ENCODE assay signal across 8 cellular contexts in the genomic region with DNA sequence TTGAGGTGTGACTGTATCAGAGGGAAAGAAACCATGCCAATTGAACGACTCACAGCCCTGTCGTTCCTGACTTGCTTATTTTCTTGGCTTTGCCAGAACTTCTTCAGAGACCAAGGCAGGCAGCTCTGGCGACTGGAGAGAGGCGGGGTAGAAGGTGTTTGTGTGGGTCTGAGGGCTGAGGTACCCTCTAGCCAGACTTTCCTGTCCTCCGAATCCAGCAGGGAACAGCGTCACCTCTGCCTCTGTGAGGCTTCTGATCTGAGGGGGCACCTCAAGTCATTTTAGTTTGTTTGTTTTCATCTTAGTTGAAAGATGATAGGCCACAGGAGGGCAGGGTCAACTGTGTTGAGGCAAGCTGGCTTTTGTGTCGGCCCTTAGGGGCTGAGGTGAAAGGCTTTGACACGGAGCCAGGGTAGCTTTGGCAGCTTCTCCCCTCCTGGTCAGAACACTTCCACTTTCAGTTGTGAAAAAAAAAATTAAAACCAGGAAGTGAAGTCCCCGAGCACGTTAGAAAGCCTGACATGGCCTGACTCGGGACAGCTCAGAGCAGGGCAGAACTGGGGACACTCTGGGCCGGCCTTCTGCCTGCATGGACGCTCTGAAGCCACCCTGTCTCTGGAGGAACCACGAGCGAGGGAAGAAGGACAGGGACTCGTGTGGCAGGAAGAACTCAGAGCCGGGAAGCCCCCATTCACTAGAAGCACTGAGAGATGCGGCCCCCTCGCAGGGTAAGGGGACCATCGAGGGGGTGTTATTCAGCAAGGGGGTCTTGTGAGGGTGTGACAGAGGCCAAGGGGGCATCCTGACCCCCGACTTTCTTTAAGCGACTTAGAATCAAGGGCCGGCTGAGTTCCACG. TPM values are rescaled to one million over a fixed set of nuclear protein-coding genes. Genes with fewer than 3 reads are reported as not detected.
DNase-seq lines count a peak whose midpoint lies in the region; ATAC-seq and TF ChIP-seq lines count a peak whose summit lies in the region.

No MANE protein-coding gene starts in this region.

- no peaks in the 10 kb centered on the region for H3K27me3 Mint-ChIP-seq in activated CD4-positive, alpha-beta T cell treated with anti-CD3 and anti-CD28 coated beads, Interleukin-2, amount 10 ng/mL, durations not matched to agents 7 days and 5 days
- H3K27me3 Mint-ChIP-seq in neural progenitor cell (ENCODE audit: insufficient read depth, low read depth) = peaks cover 6% of the 10 kb centered on the region

- no peaks in the 10 kb centered on the region for H3K27me3 ChIP-seq in Karpas-422 (ENCODE audit: low read length)
- H3K27me3 ChIP-seq in neural progenitor cell = no peaks in the 10 kb centered on the region

- POLR2A ChIA-PET in activated CD4-positive, alpha-beta T cell treated with anti-CD3 and anti-CD28 coated beads, Interleukin-2, amount 10 ng/mL, durations not matched to agents 7 days and 5 days (lab: Charles Lee) = interaction anchor here (0.6 to 1.1 kb wide), 4 partner anchors 11 to 71 kb away, joined by 3 to 9 read pairs (median 4); a partner anchor contains a TSS

- H3K9me3 ChIP-seq in Karpas-422 (ENCODE audit: low read length) (no peaks in the 10 kb centered on the region), neural progenitor cell (ENCODE audit: low read depth) (no peaks in the 10 kb centered on the region)

- H3K4me3 ChIP-seq in Karpas-422 (ENCODE audit: low read length) (peak overlapping the region; percentile 96), neural progenitor cell (no peak overlapping the region)

- H2AFZ ChIP-seq in Karpas-422 (ENCODE audit: low read length) (peak overlapping the region; percentile 97), neural progenitor cell (replicated peaks) (no peak overlapping the region)

- H3K4me1 ChIP-seq in Karpas-422 (ENCODE audit: low read length) (peaks cover 28% of the 10 kb centered on the region), neural progenitor cell (no peaks in the 10 kb centered on the region)

- H3K27ac ChIP-seq in Karpas-422 (ENCODE audit: low read length) = peak overlapping the region; percentile 67
- H3K27ac ChIP-seq in neural progenitor cell = no peak overlapping the region

- H3K36me3 Mint-ChIP-seq in activated CD4-positive, alpha-beta T cell treated with anti-CD3 and anti-CD28 coated beads, Interleukin-2, amount 10 ng/mL, durations not matched to agents 7 days and 5 days (ENCODE audit: low read depth) = peaks cover 27% of the 10 kb centered on the region
- no peaks in the 10 kb centered on the region for H3K36me3 Mint-ChIP-seq in neural progenitor cell

- CTCF ChIA-PET in activated CD4-positive, alpha-beta T cell treated with anti-CD3 and anti-CD28 coated beads, Interleukin-2, amount 10 ng/mL, durations not matched to agents 7 days and 5 days (lab: Charles Lee) = interaction anchor here (0.6 to 3.9 kb wide), 7 partner anchors 10 to 779 kb away, joined by 3 to 22 read pairs (median 4); no protein-coding TSS in a partner anchor

- H3F3A ChIP-seq in neural progenitor cell (ENCODE audit: low read depth) = no peaks in the 10 kb centered on the region

- H3K4me1 Mint-ChIP-seq in activated CD4-positive, alpha-beta T cell treated with anti-CD3 and anti-CD28 coated beads, Interleukin-2, amount 10 ng/mL, durations not matched to agents 7 days and 5 days = peaks cover 48% of the 10 kb centered on the region
- peaks cover 14% of the 10 kb centered on the region for H3K4me1 Mint-ChIP-seq in neural progenitor cell

- peak overlapping the region; percentile 96 for H3K9ac ChIP-seq in Karpas-422 (ENCODE audit: low read length)
- H3K9ac ChIP-seq in neural progenitor cell = no peak overlapping the region

- H3K36me3 ChIP-seq in Karpas-422 (ENCODE audit: insufficient read depth, low read length) (no peaks in the 10 kb centered on the region), neural progenitor cell (no peaks in the 10 kb centered on the region)

- TF ChIP-seq POLR2A in erythroblast (IDR thresholded peaks at IDR 0.05; ENCODE audit: low read length) = peak; percentile 53

- ATAC-seq in GM21529 (IDR thresholded peaks at IDR 0.05; ENCODE audit: unreplicated experiment) = peak; percentile 86

- DNase-seq in GM03348 (ENCODE audit: low spot score) (peak; percentile 21), Karpas-422 (peak; percentile 91), erythroblast (lab: John Stamatoyannopoulos, UW) (peak; percentile 82), neural progenitor cell (ENCODE audit: low spot score) (no peak), NCI-H774 (lab: John Stamatoyannopoulos, UW) (no peak), NCI-H524 (lab: John Stamatoyannopoulos, UW) (no peak)
- peak; percentile 58 for DNase-seq in activated CD4-positive, alpha-beta T cell treated with anti-CD3 and anti-CD28 coated beads, Interleukin-2, amount 10 ng/mL, durations not matched to agents 7 days and 5 days

- peak overlapping the region; percentile 98 for H3K4me3 Mint-ChIP-seq in activated CD4-positive, alpha-beta T cell treated with anti-CD3 and anti-CD28 coated beads, Interleukin-2, amount 10 ng/mL, durations not matched to agents 7 days and 5 days
- peak overlapping the region; percentile 38 for H3K4me3 Mint-ChIP-seq in neural progenitor cell

- TF ChIP-seq CTCF in neural progenitor cell (IDR thresholded peaks at IDR 0.05) = no peak

- H3K9me3 Mint-ChIP-seq in activated CD4-positive, alpha-beta T cell treated with anti-CD3 and anti-CD28 coated beads, Interleukin-2, amount 10 ng/mL, durations not matched to agents 7 days and 5 days = peaks cover 2% of the 10 kb centered on the region
- H3K9me3 Mint-ChIP-seq in neural progenitor cell = peaks cover 4% of the 10 kb centered on the region

- H3K9me2 ChIP-seq in Karpas-422 (replicated peaks; ENCODE audit: insufficient read depth, low read length) = no peaks in the 10 kb centered on the region

- H3K4me2 ChIP-seq in Karpas-422 (ENCODE audit: low read depth, low read length, poor library complexity, severe bottlenecking) = peak overlapping the region; percentile 99
- H3K4me2 ChIP-seq in neural progenitor cell = no peak overlapping the region

- H4K20me1 ChIP-seq in Karpas-422 (ENCODE audit: insufficient read depth, low read depth, low read length) (no peaks in the 10 kb centered on the region), neural progenitor cell (ENCODE audit: low read depth) (no peaks in the 10 kb centered on the region)

- H3K27ac Mint-ChIP-seq in activated CD4-positive, alpha-beta T cell treated with anti-CD3 and anti-CD28 coated beads, Interleukin-2, amount 10 ng/mL, durations not matched to agents 7 days and 5 days = peak overlapping the region; percentile 100
- H3K27ac Mint-ChIP-seq in neural progenitor cell = peak overlapping the region; percentile 81

- H3K79me2 ChIP-seq in Karpas-422 (ENCODE audit: low read length) (peaks cover 44% of the 10 kb centered on the region), neural progenitor cell (ENCODE audit: low read depth) (no peaks in the 10 kb centered on the region)

RNA-seq across cellular contexts. Expression of a gene that starts 2.0 kb away (rescaled TPM):
- 55.6 and 63.6 TPM in 2 replicates for total RNA-seq in Karpas-422 (2014; rRNA removed; shearing (Covaris generic); ENCODE audit: low replicate concordance)
- 10 to 100 TPM; 57.8 to 63.7 TPM for total RNA-seq in activated CD4-positive, alpha-beta T cell treated with anti-CD3 and anti-CD28 coated beads, Interleukin-2, amount 10 ng/mL, durations not matched to agents 7 days and 5 days
- total RNA-seq in neural progenitor cell (ENCODE audit: low replicate concordance) = not detected in 2 replicates

Comparison
In these comparisons a context has a peak if more than half of its experiments do, and no peak if none do; other contexts are left out.
1. DNase-seq: peak in GM03348 (single experiment), Karpas-422 (single experiment), activated CD4-positive, alpha-beta T cell treated with anti-CD3 and anti-CD28 coated beads, Interleukin-2, amount 10 ng/mL, durations not matched to agents 7 days and 5 days (single experiment) and erythroblast (2 of 2); none in neural progenitor cell (single experiment), NCI-H774 (single experiment) and NCI-H524 (0 of 2).
2. RNA of a gene that starts 2.0 kb away (total RNA-seq): 57.8 to 63.7 TPM in activated CD4-positive, alpha-beta T cell treated with anti-CD3 and anti-CD28 coated beads, Interleukin-2, amount 10 ng/mL, durations not matched to agents 7 days and 5 days and 55.6 to 63.6 TPM in Karpas-422; not detected in neural progenitor cell; every median in the first group is over 10 times any median in the second.